Comparison of ENCODE assay signal across 16 cellular contexts in genomic region chr1:89911186-89911976, GRCh38.
DNase-seq lines count a peak whose midpoint lies in the region; ATAC-seq and TF ChIP-seq lines count a peak whose summit lies in the region.
"Had no signal": no experiment of that assay in that cellular context is flagged by ENCODE, and none has a peak within 500 bp of the region (broad histone marks: within the 10 kb centered on the region; RNA-seq: fewer than 3 reads in every experiment).

No MANE protein-coding gene starts in this region.

- no peak overlapping the region for H3K27ac ChIP-seq in lower lobe of right lung
- H3K27ac ChIP-seq: right lobe of liver had no signal

- H3K9me3 ChIP-seq in lower lobe of right lung: no peaks in the 10 kb centered on the region
- H3K9me3 ChIP-seq: right lobe of liver had no signal

- H3K9me3 Mint-ChIP-seq in activated naive CD4-positive, alpha-beta T cell treated with anti-CD3 and anti-CD28 coated beads, Interleukin-2, amount 50 U/mL, for 24 hours: no peaks in the 10 kb centered on the region
- H3K9me3 Mint-ChIP-seq in activated T-helper 17 cell treated with anti-CD3 and anti-CD28 coated beads, Interleukin-2, amount 50 U/mL, for 72 hours: no peaks in the 10 kb centered on the region
- H3K9me3 Mint-ChIP-seq in type B pancreatic cell: no peaks in the 10 kb centered on the region
- H3K9me3 Mint-ChIP-seq: naive thymus-derived CD8-positive, alpha-beta T cell; stimulated activated effector memory CD8-positive, alpha-beta T cell treated with anti-CD3 and anti-CD28 coated beads, Interleukin-12 subunit alpha, Interleukin-12 subunit beta, amount 100 ng/mL, for 72 hours had no signal

- peaks cover 55% of the 10 kb centered on the region for H3K4me1 Mint-ChIP-seq in activated naive CD4-positive, alpha-beta T cell treated with anti-CD3 and anti-CD28 coated beads, Interleukin-2, amount 50 U/mL, for 24 hours
- peaks cover 26% of the 10 kb centered on the region for H3K4me1 Mint-ChIP-seq in activated T-helper 17 cell treated with anti-CD3 and anti-CD28 coated beads, Interleukin-2, amount 50 U/mL, for 72 hours
- peaks cover 49% of the 10 kb centered on the region for H3K4me1 Mint-ChIP-seq in type B pancreatic cell (ENCODE audit: unreplicated experiment)

- H3K36me3 ChIP-seq in lower lobe of right lung: no peaks in the 10 kb centered on the region
- H3K36me3 ChIP-seq: right lobe of liver had no signal

- H3K27me3 Mint-ChIP-seq in activated naive CD4-positive, alpha-beta T cell treated with anti-CD3 and anti-CD28 coated beads, Interleukin-2, amount 50 U/mL, for 24 hours: no peaks in the 10 kb centered on the region
- no peaks in the 10 kb centered on the region for H3K27me3 Mint-ChIP-seq in activated T-helper 17 cell treated with anti-CD3 and anti-CD28 coated beads, Interleukin-2, amount 50 U/mL, for 72 hours
- no peaks in the 10 kb centered on the region for H3K27me3 Mint-ChIP-seq in type B pancreatic cell
- H3K27me3 Mint-ChIP-seq: naive thymus-derived CD8-positive, alpha-beta T cell had no signal

- ATAC-seq in activated T-helper 17 cell treated with anti-CD3 and anti-CD28 coated beads, Interleukin-2, amount 50 U/mL, for 72 hours (replicated peaks): no peak
- ATAC-seq in lower lobe of right lung: no peak
- ATAC-seq in HG03521 (IDR thresholded peaks at IDR 0.05; ENCODE audit: unreplicated experiment): no peak
- ATAC-seq: naive thymus-derived CD8-positive, alpha-beta T cell; right lobe of liver; stimulated activated effector memory CD8-positive, alpha-beta T cell treated with anti-CD3 and anti-CD28 coated beads, Interleukin-12 subunit alpha, Interleukin-12 subunit beta, amount 100 ng/mL, for 72 hours had no signal

- H3K27ac Mint-ChIP-seq in activated naive CD4-positive, alpha-beta T cell treated with anti-CD3 and anti-CD28 coated beads, Interleukin-2, amount 50 U/mL, for 24 hours: peak overlapping the region; percentile 70
- peak overlapping the region; percentile 49 for H3K27ac Mint-ChIP-seq in activated T-helper 17 cell treated with anti-CD3 and anti-CD28 coated beads, Interleukin-2, amount 50 U/mL, for 72 hours
- H3K27ac Mint-ChIP-seq in type B pancreatic cell: peak overlapping the region; percentile 44
- H3K27ac Mint-ChIP-seq: stimulated activated effector memory CD8-positive, alpha-beta T cell treated with anti-CD3 and anti-CD28 coated beads, Interleukin-12 subunit alpha, Interleukin-12 subunit beta, amount 100 ng/mL, for 72 hours had no signal

- no peak overlapping the region for H3K4me3 ChIP-seq in lower lobe of right lung
- H3K4me3 ChIP-seq: right lobe of liver had no signal

- intact Hi-C loops in lower lobe of right lung (cut with DNase I): no loop called here

- DNase-seq in activated naive CD4-positive, alpha-beta T cell treated with anti-CD3 and anti-CD28 coated beads, Interleukin-2, amount 50 U/mL, for 16 hours: no peak
- DNase-seq in left kidney (ENCODE audit: low read depth, low spot score): peak; percentile 59
- DNase-seq in type B pancreatic cell (ENCODE audit: extremely low spot score, unreplicated experiment): no peak
- DNase-seq in lower lobe of right lung: no peak
- DNase-seq in stimulated activated naive CD4-positive, alpha-beta T cell treated with Interleukin-2 at 50 U/mL for 16 hours (lab: John Stamatoyannopoulos, UW): no peak
- DNase-seq: activated CD4-positive, alpha-beta T cell treated with anti-CD3 and anti-CD28 coated beads, Interleukin-2, amount 50 U/mL, for 48 hours; activated effector memory CD4-positive, alpha-beta T cell treated with Interleukin-2 at 50 U/mL for 16 hours; naive thymus-derived CD8-positive, alpha-beta T cell; NCI-H187; right lobe of liver; SHP77; stimulated activated CD4-positive, alpha-beta T cell treated with anti-CD3 and anti-CD28 coated beads, Interleukin-4, amount 100 ng/mL, for 4 hours had no signal

- H3K36me3 Mint-ChIP-seq in activated naive CD4-positive, alpha-beta T cell treated with anti-CD3 and anti-CD28 coated beads, Interleukin-2, amount 50 U/mL, for 24 hours: peaks cover 22% of the 10 kb centered on the region
- H3K36me3 Mint-ChIP-seq in activated T-helper 17 cell treated with anti-CD3 and anti-CD28 coated beads, Interleukin-2, amount 50 U/mL, for 72 hours (ENCODE audit: low read depth): peaks cover 24% of the 10 kb centered on the region
- no peaks in the 10 kb centered on the region for H3K36me3 Mint-ChIP-seq in type B pancreatic cell
- H3K36me3 Mint-ChIP-seq: stimulated activated effector memory CD8-positive, alpha-beta T cell treated with anti-CD3 and anti-CD28 coated beads, Interleukin-12 subunit alpha, Interleukin-12 subunit beta, amount 100 ng/mL, for 72 hours had no signal

- no peaks in the 10 kb centered on the region for H3K27me3 ChIP-seq in lower lobe of right lung (ENCODE audit: low read depth)
- H3K27me3 ChIP-seq: right lobe of liver had no signal

- no peak overlapping the region for H3K4me3 Mint-ChIP-seq in activated naive CD4-positive, alpha-beta T cell treated with anti-CD3 and anti-CD28 coated beads, Interleukin-2, amount 50 U/mL, for 24 hours
- H3K4me3 Mint-ChIP-seq in activated T-helper 17 cell treated with anti-CD3 and anti-CD28 coated beads, Interleukin-2, amount 50 U/mL, for 72 hours: no peak overlapping the region
- H3K4me3 Mint-ChIP-seq in type B pancreatic cell: peak overlapping the region; percentile 4
- H3K4me3 Mint-ChIP-seq: naive thymus-derived CD8-positive, alpha-beta T cell; stimulated activated effector memory CD8-positive, alpha-beta T cell treated with anti-CD3 and anti-CD28 coated beads, Interleukin-12 subunit alpha, Interleukin-12 subunit beta, amount 100 ng/mL, for 72 hours had no signal

- no peak for TF ChIP-seq CTCF in type B pancreatic cell (conservative IDR thresholded peaks at IDR 0.05)
- no peak for TF ChIP-seq CTCF in lower lobe of right lung (IDR thresholded peaks at IDR 0.05)

- peaks cover 16% of the 10 kb centered on the region for H3K4me1 ChIP-seq in lower lobe of right lung
